In the genomic region with DNA sequence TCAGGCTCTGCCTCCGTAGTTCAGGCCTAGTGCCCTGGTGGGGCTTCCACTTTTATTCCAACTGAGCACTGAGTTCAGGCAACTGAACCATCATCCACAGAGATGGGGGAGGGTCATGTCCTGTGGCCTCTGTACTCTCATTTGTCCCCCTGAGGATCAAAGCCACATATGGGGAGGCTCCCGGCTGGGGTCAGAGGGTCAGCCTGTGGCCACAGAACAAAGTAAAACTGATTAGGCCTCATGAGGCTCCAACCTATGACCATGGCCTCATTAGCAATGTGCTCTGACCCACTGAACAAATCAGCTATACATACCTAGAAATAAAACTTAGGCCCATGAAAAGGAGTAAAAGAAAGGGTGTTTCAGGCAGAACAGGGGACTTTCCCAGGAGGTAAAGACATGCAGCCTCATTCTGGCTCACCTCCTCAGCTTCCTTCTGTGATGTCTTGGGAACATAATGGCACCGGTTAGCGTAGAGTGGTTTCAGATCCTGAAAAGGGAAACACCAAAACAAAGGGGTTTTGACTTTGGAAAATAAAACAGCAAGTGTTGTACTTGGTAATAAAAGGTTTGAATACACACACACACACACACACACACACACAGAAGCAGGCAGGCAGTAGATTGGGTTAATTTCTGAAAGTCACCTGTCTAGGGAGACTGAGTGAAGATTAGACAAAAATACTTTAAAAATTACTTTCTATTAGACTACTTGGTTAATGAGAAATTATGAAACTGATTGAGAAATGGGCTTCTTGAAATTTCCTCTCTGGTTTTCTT, we compare ENCODE assay signal across 15 cellular contexts. TPM values are rescaled to one million over a fixed set of nuclear protein-coding genes. Genes with fewer than 3 reads are reported as not detected.
DNase-seq lines count a peak whose midpoint lies in the region; ATAC-seq and TF ChIP-seq lines count a peak whose summit lies in the region.
"Had no signal": no experiment of that assay in that cellular context is flagged by ENCODE, and none has a peak within 500 bp of the region (broad histone marks: within the 10 kb centered on the region; RNA-seq: fewer than 3 reads in every experiment).

No MANE protein-coding gene starts in this region.

- ATAC-seq in GM18909 (IDR thresholded peaks at IDR 0.05; ENCODE audit: poor library complexity, unreplicated experiment) (peak; percentile 48), GM21619 (IDR thresholded peaks at IDR 0.05; ENCODE audit: unreplicated experiment) (peak; percentile 40), HG03175 (IDR thresholded peaks at IDR 0.05; ENCODE audit: unreplicated experiment) (peak; percentile 55)
- peak; percentile 69 to 87 for ATAC-seq in stimulated activated naive B cell treated with anti-CD40 and anti-IgM and Interleukin-4, amounts not matched to agents 10 μg/mL and 1 μg/mL and 100 μg/mL, for 72 hours (replicated peaks)

- H3K4me3 Mint-ChIP-seq in stimulated activated naive B cell treated with anti-CD40 and anti-IgM and Interleukin-4, amounts not matched to agents 10 μg/mL and 1 μg/mL and 100 μg/mL, for 72 hours = no peak overlapping the region

- no peak overlapping the region for H3K4me2 ChIP-seq in hepatocyte

- H3K36me3 ChIP-seq in spleen = no peaks in the 10 kb centered on the region
- H3K36me3 ChIP-seq in hepatocyte (replicated peaks; ENCODE audit: insufficient read depth, low read depth) = no peaks in the 10 kb centered on the region
- H3K36me3 ChIP-seq: ascending aorta had no signal

- no peak overlapping the region for H3K27ac Mint-ChIP-seq in stimulated activated naive B cell treated with anti-CD40 and anti-IgM and Interleukin-4, amounts not matched to agents 10 μg/mL and 1 μg/mL and 100 μg/mL, for 72 hours

- H3K36me3 Mint-ChIP-seq in stimulated activated naive B cell treated with anti-CD40 and anti-IgM and Interleukin-4, amounts not matched to agents 10 μg/mL and 1 μg/mL and 100 μg/mL, for 72 hours = no peaks in the 10 kb centered on the region

- H3K4me1 Mint-ChIP-seq in stimulated activated naive B cell treated with anti-CD40 and anti-IgM and Interleukin-4, amounts not matched to agents 10 μg/mL and 1 μg/mL and 100 μg/mL, for 72 hours = peaks cover 8 to 15% of the 10 kb centered on the region in 2 donors

- no peak for TF ChIP-seq CTCF in spleen (IDR thresholded peaks at IDR 0.05 in 8 of 11, conservative IDR thresholded peaks at IDR 0.05 in 3 of 11)
- no peak for TF ChIP-seq CTCF in hepatocyte (IDR thresholded peaks at IDR 0.05; ENCODE audit: poor library complexity)

- H3K79me2 ChIP-seq in hepatocyte = no peaks in the 10 kb centered on the region

- no peaks in the 10 kb centered on the region for H4K20me1 ChIP-seq in hepatocyte (ENCODE audit: insufficient read depth, poor library complexity, severe bottlenecking)

- intact Hi-C loops in spleen (cut with DNase I; ENCODE audit: low total_unique reads) = no loop called here

- DNase-seq in stimulated activated naive B cell treated with anti-CD40 and anti-IgM and Interleukin-4, amounts not matched to agents 10 μg/mL and 1 μg/mL and 100 μg/mL, for 72 hours = no peak
- DNase-seq in spleen = no peak
- no peak for DNase-seq in stimulated activated CD4-positive, alpha-beta T cell treated with anti-CD3 and anti-CD28 coated beads, Interleukin-4, amount 100 ng/mL, for 24 hours
- DNase-seq in hepatocyte (ENCODE audit: low spot score) = no peak
- DNase-seq: activated CD4-positive, alpha-beta T cell treated with anti-CD3 and anti-CD28 coated beads, Interleukin-2, amount 50 U/mL, for 48 hours; dermis blood vessel endothelial cell; NCI-H1417 treated with DMSO at 0.1 percent for 48 hours; NCI-H526; T-helper 9 cell had no signal

- 54 to 68% (median 65%) methylated on average over 4 of the region's 4 CpGs for WGBS in spleen, 5 donors
- WGBS in hepatocyte (ENCODE audit: low lambda C conversion rate, missing lambda C conversion rate) = 75% methylated on average over 4 of the region's 4 CpGs

- peak overlapping the region in 4 of 8 donors; percentile 10 to 47 (median 34) for H3K27ac ChIP-seq in spleen
- no peak overlapping the region for H3K27ac ChIP-seq in hepatocyte
- H3K27ac ChIP-seq: ascending aorta had no signal

- H3K9me3 ChIP-seq in spleen = no peaks in the 10 kb centered on the region
- H3K9me3 ChIP-seq in hepatocyte (ENCODE audit: low read depth) = no peaks in the 10 kb centered on the region
- H3K9me3 ChIP-seq: ascending aorta had no signal

- H3K27me3 ChIP-seq in spleen (replicated peaks in 1 of 7) (no peaks in the 10 kb centered on the region), hepatocyte (no peaks in the 10 kb centered on the region)
- H3K27me3 ChIP-seq: ascending aorta had no signal

- no peak for TF ChIP-seq POLR2A in spleen (IDR thresholded peaks at IDR 0.05)

- H3K4me1 ChIP-seq in spleen = peaks cover 0 to 15% (median 2%) of the 10 kb centered on the region in 6 donors
- no peaks in the 10 kb centered on the region for H3K4me1 ChIP-seq in hepatocyte (ENCODE audit: insufficient read depth)
- H3K4me1 ChIP-seq: ascending aorta had no signal

- H3K27me3 Mint-ChIP-seq in stimulated activated naive B cell treated with anti-CD40 and anti-IgM and Interleukin-4, amounts not matched to agents 10 μg/mL and 1 μg/mL and 100 μg/mL, for 72 hours = peaks cover 0 to 11% of the 10 kb centered on the region in 2 donors

- H3K9me2 ChIP-seq in hepatocyte (replicated peaks; ENCODE audit: insufficient read depth) = no peaks in the 10 kb centered on the region

- no peak overlapping the region for H2AFZ ChIP-seq in hepatocyte

- H3K9me3 Mint-ChIP-seq in stimulated activated naive B cell treated with anti-CD40 and anti-IgM and Interleukin-4, amounts not matched to agents 10 μg/mL and 1 μg/mL and 100 μg/mL, for 72 hours = no peaks in the 10 kb centered on the region

- no peak overlapping the region for H3K4me3 ChIP-seq in spleen
- H3K4me3 ChIP-seq in hepatocyte = no peak overlapping the region
- H3K4me3 ChIP-seq: ascending aorta, lung had no signal

RNA-seq across cellular contexts. Expression of a gene that starts 24.3 kb away (rescaled TPM):
- total RNA-seq in spleen = 1 to 10 TPM in 5 of 7 donors, under 1 TPM in 2; 0.46 to 1.8 (median 1.6) TPM
- polyA plus RNA-seq in spleen = 1 to 10 TPM; 1.0 to 2.0 (median 1.4) TPM
- 0.44 and 0.77 TPM in 2 replicates for total RNA-seq in hepatocyte
- 0.68 and 2.2 TPM in 2 replicates for polyA plus RNA-seq in hepatocyte
- total RNA-seq: ascending aorta, dermis blood vessel endothelial cell, G401 had no signal

RNA-seq across cellular contexts. Expression of a gene that starts 36.3 kb away (rescaled TPM):
- total RNA-seq in spleen (10 to 100 TPM; 13.6 to 23.7 (median 19.3) TPM), hepatocyte (25.2 and 26.4 TPM in 2 replicates)
- polyA plus RNA-seq in spleen (1 to 10 TPM; 4.7 to 8.8 (median 6.8) TPM), hepatocyte (3.8 and 5.5 TPM in 2 replicates)
